Comparison of ENCODE assay signal across 1 cellular context in the genomic region with DNA sequence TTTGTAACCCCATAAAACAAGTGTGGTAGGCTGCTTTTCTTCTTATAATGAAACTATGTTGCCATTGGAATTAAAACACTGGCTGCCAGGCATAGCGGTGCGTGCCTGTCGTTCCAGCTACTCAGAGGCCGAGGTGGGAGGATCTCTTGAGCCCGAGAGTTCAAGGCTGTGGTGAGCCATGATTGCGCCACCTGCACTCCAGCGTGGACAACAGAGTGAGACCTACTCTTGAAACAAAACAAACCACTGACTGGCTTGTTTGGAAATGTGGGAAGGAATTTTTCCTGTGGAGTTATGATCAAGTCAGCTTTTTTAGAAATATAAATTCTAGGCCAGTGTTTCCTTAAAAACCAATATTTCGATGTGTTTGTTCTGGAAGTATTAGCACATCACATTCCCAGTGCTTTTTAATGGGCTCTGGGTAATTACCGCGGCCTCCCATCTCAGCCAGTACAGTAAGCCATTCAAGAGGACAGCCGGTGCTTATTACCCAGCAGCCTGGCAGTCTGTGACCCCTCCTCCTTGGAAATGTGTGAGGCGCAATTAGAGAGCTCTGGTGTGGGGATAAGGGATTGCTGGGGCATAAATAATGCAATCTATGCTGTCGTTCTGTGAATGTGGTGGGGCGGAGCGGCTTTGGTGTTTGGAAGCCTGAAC.
TF ChIP-seq lines count a peak whose summit lies in the region.

No MANE protein-coding gene starts in this region.

TF ChIP-seq in SK-N-SH, 30 proteins besides CTCF, POLR2A, EP300 and RAD21 (continued from another document):
- TF ChIP-seq, protein P1, sequence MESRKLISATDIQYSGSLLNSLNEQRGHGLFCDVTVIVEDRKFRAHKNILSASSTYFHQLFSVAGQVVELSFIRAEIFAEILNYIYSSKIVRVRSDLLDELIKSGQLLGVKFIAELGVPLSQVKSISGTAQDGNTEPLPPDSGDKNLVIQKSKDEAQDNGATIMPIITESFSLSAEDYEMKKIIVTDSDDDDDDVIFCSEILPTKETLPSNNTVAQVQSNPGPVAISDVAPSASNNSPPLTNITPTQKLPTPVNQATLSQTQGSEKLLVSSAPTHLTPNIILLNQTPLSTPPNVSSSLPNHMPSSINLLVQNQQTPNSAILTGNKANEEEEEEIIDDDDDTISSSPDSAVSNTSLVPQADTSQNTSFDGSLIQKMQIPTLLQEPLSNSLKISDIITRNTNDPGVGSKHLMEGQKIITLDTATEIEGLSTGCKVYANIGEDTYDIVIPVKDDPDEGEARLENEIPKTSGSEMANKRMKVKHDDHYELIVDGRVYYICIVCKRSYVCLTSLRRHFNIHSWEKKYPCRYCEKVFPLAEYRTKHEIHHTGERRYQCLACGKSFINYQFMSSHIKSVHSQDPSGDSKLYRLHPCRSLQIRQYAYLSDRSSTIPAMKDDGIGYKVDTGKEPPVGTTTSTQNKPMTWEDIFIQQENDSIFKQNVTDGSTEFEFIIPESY (IDR thresholded peaks at IDR 0.05; ENCODE audit: borderline replicate concordance, low read depth): no peak
- peak; percentile 17 for TF ChIP-seq CHD2 (IDR thresholded peaks at IDR 0.05; ENCODE audit: low read length, partially characterized antibody)
